In genomic region chr7:158829342-158830210, GRCh38 we compare ENCODE assay signal across 8 cellular contexts. TPM values are rescaled to one million over a fixed set of nuclear protein-coding genes. Genes with fewer than 3 reads are reported as not detected.
DNase-seq lines count a peak whose midpoint lies in the region; ATAC-seq, FAIRE-seq and TF ChIP-seq lines count a peak whose summit lies in the region.

Gene ESYT2 (minus strand): TSS chr7:158829509. CDS start chr7:158829418, 91 bp downstream.

- H3K9me3 ChIP-seq in HUES6 (ENCODE audit: control insufficient read depth, insufficient read depth, low read depth, low read length) = no peaks in the 10 kb centered on the region
- H3K9me3 ChIP-seq in OCI-LY1 (ENCODE audit: low read length) = no peaks in the 10 kb centered on the region
- H3K9me3 ChIP-seq in endothelial cell of umbilical vein (replicated peaks; ENCODE audit: control insufficient read depth, insufficient read depth, low read length) = no peaks in the 10 kb centered on the region
- H3K9me3 ChIP-seq in mucosa of descending colon = no peaks in the 10 kb centered on the region

- no peaks in the 10 kb centered on the region for H3F3A ChIP-seq in OCI-LY1 (ENCODE audit: insufficient read depth, low read length)

- TSS peak; percentile 78 for BruUV-seq in endothelial cell of umbilical vein (replicated peaks; lab: Mats Ljungman, UMichigan)

- FAIRE-seq in D721Med (lab: Jason Lieb, UNC) = no peak
- FAIRE-seq in endothelial cell of umbilical vein (lab: Jason Lieb, UNC) = peak; percentile 92

- H3K79me2 ChIP-seq in OCI-LY1 (ENCODE audit: insufficient read depth, low read length) (no peaks in the 10 kb centered on the region), endothelial cell of umbilical vein (ENCODE audit: control insufficient read depth, insufficient read depth, low read length) (peaks cover 28% of the 10 kb centered on the region)

- H3K4me1 ChIP-seq in HUES6 (ENCODE audit: control insufficient read depth, insufficient read depth, low read length) (peaks cover 23% of the 10 kb centered on the region), OCI-LY1 (ENCODE audit: insufficient read depth, low read length, severe bottlenecking) (peaks cover 17% of the 10 kb centered on the region), endothelial cell of umbilical vein (ENCODE audit: control insufficient read depth, extremely low read depth, insufficient read depth, low read length) (peaks cover 10% of the 10 kb centered on the region), mucosa of descending colon (ENCODE audit: low read depth) (peaks cover 18% of the 10 kb centered on the region)

- peak; percentile 92 for TF ChIP-seq POLR2A in endothelial cell of umbilical vein (IDR thresholded peaks at IDR 0.05; ENCODE audit: low read depth, low read length)

- peak within 1 kb of the TSS; percentile 98 for H3K4me3 ChIP-seq in HUES6 (ENCODE audit: low read depth, low read length)
- peak within 1 kb of the TSS; percentile 69 for H3K4me3 ChIP-seq in OCI-LY1 (ENCODE audit: low read depth, low read length, poor library complexity, severe bottlenecking)
- H3K4me3 ChIP-seq in endothelial cell of umbilical vein (replicated peaks in 1 of 3; ENCODE audit: insufficient read depth in 1 of 3, low read depth in 1 of 3, low read length in 3 of 3) = peak within 1 kb of the TSS; percentile 72 to 99 (median 80)
- H3K4me3 ChIP-seq in mucosa of descending colon = peak within 1 kb of the TSS; percentile 59

- POLR2A ChIA-PET in endothelial cell of umbilical vein (lab: Charles Lee) = interaction anchor here (0.5 to 1.2 kb wide), 5 partner anchors 31 to 76 kb away, joined by 3 to 5 read pairs (median 5); no protein-coding TSS in a partner anchor

- intact Hi-C loops in endothelial cell of umbilical vein (cut with micrococcal nuclease) = loop anchor here (1.0 to 2.0 kb wide), 7 partner anchors 11 to 147 kb away; partner anchors contain the start of genes DYNC2I1 and NCAPG2
- intact Hi-C loops in mucosa of descending colon (cut with DNase I, micrococcal nuclease) = loop anchor here in 1 of 2 donors (5.0 kb wide), 1 partner anchor 52 kb away; no protein-coding TSS in a partner anchor

- H3K36me3 ChIP-seq in HUES6 (ENCODE audit: control insufficient read depth, insufficient read depth, low read length) = 0 out of 2 replicates have a peak, but pooled peaks cover 2% of the 10 kb centered on the region
- no peaks in the 10 kb centered on the region for H3K36me3 ChIP-seq in OCI-LY1 (ENCODE audit: insufficient read depth, low read length)
- no peaks in the 10 kb centered on the region for H3K36me3 ChIP-seq in endothelial cell of umbilical vein (ENCODE audit: control insufficient read depth in 2 of 2, extremely low read depth in 1 of 2, insufficient read depth in 2 of 2, low read length in 2 of 2)
- H3K36me3 ChIP-seq in mucosa of descending colon (ENCODE audit: low read depth) = no peaks in the 10 kb centered on the region

- dilution Hi-C loops in endothelial cell of umbilical vein (cut with MboI; ENCODE audit: extremely low pct_ligation_motif_present, low sequenced_read_pairs) = no loop called here

- TF ChIP-seq CTCF in D721Med (IDR thresholded peaks at IDR 0.05; ENCODE audit: insufficient read depth, missing control alignments) (no peak), OCI-LY1 (IDR thresholded peaks at IDR 0.05; ENCODE audit: low read length) (peak; percentile 55; the same call in 1 of the 2 replicates), endothelial cell of umbilical vein (IDR thresholded peaks at IDR 0.05; ENCODE audit: extremely low read depth in 1 of 2, insufficient read depth in 1 of 2, low read depth in 1 of 2, low read length in 2 of 2) (peak in 1 of 2 donors; percentile 22), mucosa of descending colon (IDR thresholded peaks at IDR 0.05) (no peak)

- peaks cover 3% of the 10 kb centered on the region for H3K27me3 ChIP-seq in HUES6 (ENCODE audit: control insufficient read depth, insufficient read depth, low read length)
- no peaks in the 10 kb centered on the region; the same call in 1 of the 2 replicates for H3K27me3 ChIP-seq in OCI-LY1 (ENCODE audit: insufficient read depth, low read length)
- peaks cover 0 to 1% of the 10 kb centered on the region in 2 experiments for H3K27me3 ChIP-seq in endothelial cell of umbilical vein (ENCODE audit: control insufficient read depth in 2 of 2, insufficient read depth in 2 of 2, low read length in 2 of 2)

- H2AFZ ChIP-seq in OCI-LY1 (ENCODE audit: low read length) (no peak within 1 kb of the TSS), endothelial cell of umbilical vein (ENCODE audit: low read depth, low read length) (peak within 1 kb of the TSS; percentile 56)

- no peaks in the 10 kb centered on the region for H3K9me1 ChIP-seq in endothelial cell of umbilical vein (replicated peaks; ENCODE audit: control insufficient read depth, extremely low read depth, insufficient read depth, low read length)

- H3K9me2 ChIP-seq in OCI-LY1 (ENCODE audit: low read depth, low read length) = no peaks in the 10 kb centered on the region

- H4K20me1 ChIP-seq in OCI-LY1 (ENCODE audit: insufficient read depth, low read length) (no peaks in the 10 kb centered on the region), endothelial cell of umbilical vein (replicated peaks; ENCODE audit: control insufficient read depth, extremely low read depth, insufficient read depth, low read length) (no peaks in the 10 kb centered on the region)

- DNase-seq in D721Med (ENCODE audit: insufficient read length, low spot score) (peak; percentile 88), endothelial cell of umbilical vein (ENCODE audit: low read depth, low spot score) (peak; percentile 97), mucosa of descending colon (peak; percentile 99 to 100 (median 99))
- peak; percentile 100 for DNase-seq in activated CD8-positive, alpha-beta memory T cell treated with anti-CD3 and anti-CD28 coated beads, Interleukin-2, amount 50 U/mL, for 48 hours
- DNase-seq in stimulated activated CD8-positive, alpha-beta memory T cell treated with anti-CD3 and anti-CD28 coated beads, Interleukin-4, amount 100 ng/mL, for 4 hours (ENCODE audit: low read depth in 2 of 2, low spot score in 1 of 2) = peak; percentile 99

- H3K4me2 ChIP-seq in OCI-LY1 (ENCODE audit: low read length) (peak within 1 kb of the TSS; percentile 73), endothelial cell of umbilical vein (ENCODE audit: insufficient read depth, low read length) (peak within 1 kb of the TSS; percentile 76)

- CTCF ChIA-PET in endothelial cell of umbilical vein (lab: Charles Lee) = interaction anchor here (0.7 to 2.4 kb wide), 9 partner anchors 8 to 147 kb away, joined by 3 to 18 read pairs (median 7); no protein-coding TSS in a partner anchor

- H3K27ac ChIP-seq in HUES6 (ENCODE audit: low read depth, low read length) (peak within 1 kb of the TSS; percentile 85), OCI-LY1 (ENCODE audit: low read depth, low read length, poor library complexity, severe bottlenecking) (no peak within 1 kb of the TSS), endothelial cell of umbilical vein (ENCODE audit: insufficient read depth, low read depth, low read length) (peak within 1 kb of the TSS; percentile 66)

- peak; percentile 86 for ATAC-seq in GM21423 (IDR thresholded peaks at IDR 0.05; ENCODE audit: unreplicated experiment)
- ATAC-seq in mucosa of descending colon = peak; percentile 92

- H3K9ac ChIP-seq in HUES6 (ENCODE audit: low read length) (peak within 1 kb of the TSS; percentile 83), OCI-LY1 (ENCODE audit: low read length) (peak within 1 kb of the TSS; percentile 77), endothelial cell of umbilical vein (replicated peaks; ENCODE audit: extremely low read depth, insufficient read depth, low read length) (peak within 1 kb of the TSS; percentile 88)

TF ChIP-seq in endothelial cell of umbilical vein, 7 proteins besides CTCF, POLR2A, EP300 and RAD21:
- no peak for TF ChIP-seq GATA2 (IDR thresholded peaks at IDR 0.05; ENCODE audit: insufficient read depth, insufficient read length, low read depth, low read length)
- TF ChIP-seq POLR2AphosphoS5 (IDR thresholded peaks at IDR 0.05; ENCODE audit: insufficient read depth, low read depth, low read length) = peak; percentile 97
- peak; percentile 69 for TF ChIP-seq JUN (IDR thresholded peaks at IDR 0.05; ENCODE audit: borderline replicate concordance, insufficient read depth, insufficient read length, low read depth)
TF ChIP-seq in endothelial cell of umbilical vein: peak in this region for 2.

RNA-seq across cellular contexts. Expression of gene ESYT2, which starts in this region (rescaled TPM):
- total RNA-seq in endothelial cell of umbilical vein = 40.6 and 46.6 TPM in 2 replicates
- polyA plus RNA-seq in endothelial cell of umbilical vein = 15.5 and 18.8 TPM in 2 replicates
- polyA plus RNA-seq in endothelial cell of umbilical vein (2011; cell fraction: cytosol; rRNA removed) = 19.7 and 20.5 TPM in 2 replicates
- polyA plus RNA-seq in endothelial cell of umbilical vein (2011; cell fraction: nucleus; rRNA removed) = 24.4 and 24.8 TPM in 2 replicates
- polyA plus RNA-seq in endothelial cell of umbilical vein (2012) = 24.9 and 34.3 TPM in 2 replicates
- polyA minus RNA-seq in endothelial cell of umbilical vein = 33.4 and 35.3 TPM in 2 replicates
- 50.1 TPM for polyA minus RNA-seq in endothelial cell of umbilical vein (2011; cell fraction: cytosol; rRNA and poly(A)+ RNA removed)
- 21.1 and 24.2 TPM in 2 replicates for polyA minus RNA-seq in endothelial cell of umbilical vein (2011; cell fraction: nucleus; rRNA and poly(A)+ RNA removed)
- 10 to 100 TPM; 66.8 to 89.3 (median 69.0) TPM for total RNA-seq in mucosa of descending colon
